7 cellular contexts compared by ENCODE assay signal in genomic region chrX:24395775-24396174, GRCh38. TPM values are rescaled to one million over a fixed set of nuclear protein-coding genes. Genes with fewer than 3 reads are reported as not detected.
DNase-seq lines count a peak whose midpoint lies in the region; TF ChIP-seq lines count a peak whose summit lies in the region.

No MANE protein-coding gene starts in this region.

- no peaks in the 10 kb centered on the region for H3K36me3 Mint-ChIP-seq in T-helper 2 cell treated with Interferon-gamma antibody and Interleukin-4, amounts not matched to agents 5 μg/mL and 100 μg/mL, for 36 hours (ENCODE audit: low read depth)
- H3K36me3 Mint-ChIP-seq in chondrocyte (ENCODE audit: low read depth) = no peaks in the 10 kb centered on the region

- no peaks in the 10 kb centered on the region for H3K4me1 Mint-ChIP-seq in T-helper 2 cell treated with Interferon-gamma antibody and Interleukin-4, amounts not matched to agents 5 μg/mL and 100 μg/mL, for 36 hours (ENCODE audit: low read depth)
- H3K4me1 Mint-ChIP-seq in chondrocyte (ENCODE audit: low read depth) = peaks cover 42% of the 10 kb centered on the region

- in situ Hi-C loops in HAP-1 (cut with MboI; ENCODE audit: low sequenced_read_pairs) = no loop called here

- H3K4me1 ChIP-seq in HAP-1 = no peaks in the 10 kb centered on the region

- H3K4me3 Mint-ChIP-seq in T-helper 2 cell treated with Interferon-gamma antibody and Interleukin-4, amounts not matched to agents 5 μg/mL and 100 μg/mL, for 36 hours = no peak overlapping the region
- peak overlapping the region; percentile 20 for H3K4me3 Mint-ChIP-seq in chondrocyte (ENCODE audit: unreplicated experiment)

- peaks cover 2% of the 10 kb centered on the region for H3K27me3 Mint-ChIP-seq in T-helper 2 cell treated with Interferon-gamma antibody and Interleukin-4, amounts not matched to agents 5 μg/mL and 100 μg/mL, for 36 hours (ENCODE audit: low read depth)
- H3K27me3 Mint-ChIP-seq in chondrocyte (ENCODE audit: low read depth) = peaks cover 25% of the 10 kb centered on the region

- no peaks in the 10 kb centered on the region for H3K9me3 ChIP-seq in HAP-1

- no peak overlapping the region for H3K27ac Mint-ChIP-seq in T-helper 2 cell treated with Interferon-gamma antibody and Interleukin-4, amounts not matched to agents 5 μg/mL and 100 μg/mL, for 36 hours
- peak overlapping the region; percentile 93 for H3K27ac Mint-ChIP-seq in chondrocyte (ENCODE audit: unreplicated experiment)

- DNase-seq in GM03348 (ENCODE audit: low spot score) (peak; percentile 61), HAP-1 (ENCODE audit: low spot score in 2 of 2) (peak; percentile 73 to 76), NCI-H1694 treated with DMSO at 0.1 percent for 48 hours (lab: John Stamatoyannopoulos, UW) (peak; percentile 77), chondrocyte (ENCODE audit: low spot score) (no peak), left kidney (ENCODE audit: low read depth, low spot score) (peak; percentile 79)
- DNase-seq in T-helper 2 cell treated with Interferon-gamma antibody and Interleukin-4, amounts not matched to agents 5 μg/mL and 100 μg/mL, for 36 hours (ENCODE audit: low spot score) = peak; percentile 22
- DNase-seq in stimulated activated naive CD4-positive, alpha-beta T cell treated with Interleukin-2 at 50 U/mL for 16 hours (lab: John Stamatoyannopoulos, UW) = peak; percentile 5

- H3K36me3 ChIP-seq in HAP-1 (replicated peaks) = no peaks in the 10 kb centered on the region

- TF ChIP-seq CTCF in chondrocyte (IDR thresholded peaks at IDR 0.05) = peak; percentile 95

- peaks cover 28% of the 10 kb centered on the region for H3K27me3 ChIP-seq in HAP-1 (ENCODE audit: low read depth)

- H3K9me3 Mint-ChIP-seq in T-helper 2 cell treated with Interferon-gamma antibody and Interleukin-4, amounts not matched to agents 5 μg/mL and 100 μg/mL, for 36 hours = no peaks in the 10 kb centered on the region
- no peaks in the 10 kb centered on the region for H3K9me3 Mint-ChIP-seq in chondrocyte (ENCODE audit: low read depth)

- H3K4me3 ChIP-seq in HAP-1 = no peak overlapping the region

RNA-seq across cellular contexts. Expression of gene SUPT20HL1, which starts 35.3 kb away (rescaled TPM):
- total RNA-seq in chondrocyte = not detected in 3 replicates
